18 cellular contexts compared by ENCODE assay signal in genomic region chr4:7339751-7340552, GRCh38.
"Had no signal": no experiment of that assay in that cellular context is flagged by ENCODE, and none has a peak within 500 bp of the region (broad histone marks: within the 10 kb centered on the region; RNA-seq: fewer than 3 reads in every experiment).

No MANE protein-coding gene starts in this region.

- H3K9me3 Mint-ChIP-seq: dendritic cell treated with granulocyte-macrophage colony-stimulating factor and Interleukin-4, amounts not matched to agents 40 ng/mL and 50 ng/mL, for 4 days had no signal

- H3K27ac ChIP-seq: epithelial cell of prostate, esophagus muscularis mucosa, gastrocnemius medialis, stomach, uterus had no signal

- H3K36me3 ChIP-seq: esophagus muscularis mucosa, gastrocnemius medialis, stomach, uterus had no signal

- H3K4me1 ChIP-seq: gastrocnemius medialis, uterus had no signal

- H3K27me3 Mint-ChIP-seq: dendritic cell treated with granulocyte-macrophage colony-stimulating factor and Interleukin-4, amounts not matched to agents 40 ng/mL and 50 ng/mL, for 4 days had no signal

- H3K4me3 Mint-ChIP-seq: dendritic cell treated with granulocyte-macrophage colony-stimulating factor and Interleukin-4, amounts not matched to agents 40 ng/mL and 50 ng/mL, for 4 days; effector memory CD8-positive, alpha-beta T cell; naive thymus-derived CD8-positive, alpha-beta T cell had no signal

- H3K9me3 ChIP-seq: gastrocnemius medialis, mucosa of descending colon, stomach, uterus had no signal

- H3K27me3 ChIP-seq: esophagus muscularis mucosa, gastrocnemius medialis, stomach, uterus had no signal

- ATAC-seq: effector memory CD8-positive, alpha-beta T cell; gastrocnemius medialis; left ventricle myocardium superior; mucosa of descending colon; naive thymus-derived CD8-positive, alpha-beta T cell; sciatic nerve had no signal

- H3K4me3 ChIP-seq: esophagus muscularis mucosa, gastrocnemius medialis, mucosa of descending colon, stomach, uterus had no signal

- H3K27ac Mint-ChIP-seq: dendritic cell treated with granulocyte-macrophage colony-stimulating factor and Interleukin-4, amounts not matched to agents 40 ng/mL and 50 ng/mL, for 4 days; effector memory CD8-positive, alpha-beta T cell; naive thymus-derived CD8-positive, alpha-beta T cell had no signal

- DNase-seq: central memory CD4-positive, alpha-beta T cell; effector memory CD8-positive, alpha-beta T cell; gastrocnemius medialis; islet precursor cell; left ventricle myocardium superior; mammary epithelial cell; mucosa of descending colon; stimulated activated CD4-positive, alpha-beta T cell treated with anti-CD3 and anti-CD28 coated beads, Interleukin-2, amount 100 ng/mL, for 24 hours; stimulated activated CD4-positive, alpha-beta T cell treated with anti-CD3 and anti-CD28 coated beads, Interleukin-4, amount 100 ng/mL, for 4 hours; stimulated activated naive CD4-positive, alpha-beta T cell; stomach; trophoblast cell; uterus had no signal
